Comparison of ENCODE assay signal across 18 cellular contexts in the genomic region with DNA sequence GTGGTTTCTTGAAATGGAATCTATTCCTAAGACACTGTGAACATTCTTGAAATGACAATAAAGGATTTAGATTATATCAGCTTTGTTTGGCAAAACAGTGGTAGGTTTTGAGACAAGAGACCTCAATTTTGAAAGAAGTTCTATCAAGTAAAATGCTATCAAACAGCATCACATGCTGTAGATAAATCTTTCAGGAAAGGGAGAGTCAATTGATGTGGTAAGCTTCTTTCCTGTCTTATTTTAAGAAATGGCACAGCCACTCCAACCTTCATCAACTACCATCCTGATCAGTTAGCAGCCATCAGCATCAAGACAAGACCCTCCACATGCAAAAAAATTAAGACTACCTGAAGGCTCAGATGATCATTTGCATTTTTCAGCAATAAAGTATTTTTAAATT.
A peak's percentile ranks its signal among the peaks of the same experiment; 100 is the strongest.
DNase-seq lines count a peak whose midpoint lies in the region; TF ChIP-seq lines count a peak whose summit lies in the region.
"Had no signal": no experiment of that assay in that cellular context is flagged by ENCODE, and none has a peak within 500 bp of the region (broad histone marks: within the 10 kb centered on the region; RNA-seq: fewer than 3 reads in every experiment).

No MANE protein-coding gene starts in this region.

- H3K9me3 ChIP-seq in BLaER1 (peaks cover 23% of the 10 kb centered on the region), Loucy (ENCODE audit: insufficient read depth, low read depth, low read length) (peaks cover 13% of the 10 kb centered on the region; the same call in 1 of the 2 replicates)

- no peak overlapping the region for H3K4me3 ChIP-seq in BLaER1
- no peak overlapping the region for H3K4me3 ChIP-seq in Jurkat, Clone E6-1 (ENCODE audit: low read length)
- H3K4me3 ChIP-seq in Loucy (ENCODE audit: low read length, poor library complexity, severe bottlenecking) = peak overlapping the region; percentile 24
- H3K4me3 ChIP-seq: A549, GM12878 had no signal

- H3K27ac ChIP-seq in BLaER1 = no peak overlapping the region
- H3K27ac ChIP-seq: 22Rv1, A549 had no signal

- no peaks in the 10 kb centered on the region for H3K79me2 ChIP-seq in Loucy (ENCODE audit: insufficient read depth, low read length)

- TF ChIP-seq CTCF in Loucy (conservative IDR thresholded peaks at IDR 0.05; ENCODE audit: low read length) = no peak

- no peaks in the 10 kb centered on the region for H3K36me3 ChIP-seq in BLaER1
- no peaks in the 10 kb centered on the region for H3K36me3 ChIP-seq in Loucy (ENCODE audit: insufficient read depth, low read length)

- no peak overlapping the region for H3K9ac ChIP-seq in BLaER1
- no peak overlapping the region for H3K9ac ChIP-seq in Loucy (ENCODE audit: low read depth, low read length, poor library complexity, severe bottlenecking)

- H3K4me1 ChIP-seq in BLaER1 = peaks cover 10% of the 10 kb centered on the region
- H3K4me1 ChIP-seq in Loucy (ENCODE audit: insufficient read depth, low read length, poor library complexity, severe bottlenecking) = peaks cover 32% of the 10 kb centered on the region
- H3K4me1 ChIP-seq: A549 had no signal

- no peaks in the 10 kb centered on the region for H3K9me2 ChIP-seq in Loucy (replicated peaks; ENCODE audit: low read depth, low read length)

- H3F3A ChIP-seq in Loucy (ENCODE audit: low read depth) = peaks cover 10% of the 10 kb centered on the region

- no peaks in the 10 kb centered on the region for H4K20me1 ChIP-seq in BLaER1
- H4K20me1 ChIP-seq in Loucy (ENCODE audit: insufficient read depth, low read length, poor library complexity, severe bottlenecking) = no peaks in the 10 kb centered on the region

- H3K27me3 ChIP-seq in BLaER1 (no peaks in the 10 kb centered on the region), Loucy (ENCODE audit: insufficient read depth, low read length, poor library complexity, severe bottlenecking) (no peaks in the 10 kb centered on the region)

- H3K4me2 ChIP-seq in BLaER1 (peak overlapping the region; percentile 53), Loucy (ENCODE audit: low read depth, low read length, poor library complexity, severe bottlenecking) (peak overlapping the region; percentile 61)
- H3K4me2 ChIP-seq: A549 had no signal

- no peak overlapping the region for H2AFZ ChIP-seq in Loucy (ENCODE audit: low read length)

- DNase-seq in Jurkat, Clone E6-1 (ENCODE audit: low read depth, low spot score) = peak; percentile 89
- DNase-seq in DMS 273 treated with DMSO at 0.1 percent for 48 hours (lab: John Stamatoyannopoulos, UW) (no peak), NCI-H1417 treated with DMSO at 0.1 percent for 48 hours (lab: John Stamatoyannopoulos, UW) (no peak), amygdala (lab: John Stamatoyannopoulos, UW) (no peak)
- DNase-seq: AML-193; C1 segment of cervical spinal cord; CD4-positive, alpha-beta memory T cell; CD4-positive, CD25-positive, alpha-beta regulatory T cell; CD8-positive, alpha-beta memory T cell; COR-L47; DMS79 treated with DMSO at 0.1 percent for 48 hours; EL; GDM1 had no signal
